Comparison of ENCODE assay signal across 1 cellular context in the genomic region with DNA sequence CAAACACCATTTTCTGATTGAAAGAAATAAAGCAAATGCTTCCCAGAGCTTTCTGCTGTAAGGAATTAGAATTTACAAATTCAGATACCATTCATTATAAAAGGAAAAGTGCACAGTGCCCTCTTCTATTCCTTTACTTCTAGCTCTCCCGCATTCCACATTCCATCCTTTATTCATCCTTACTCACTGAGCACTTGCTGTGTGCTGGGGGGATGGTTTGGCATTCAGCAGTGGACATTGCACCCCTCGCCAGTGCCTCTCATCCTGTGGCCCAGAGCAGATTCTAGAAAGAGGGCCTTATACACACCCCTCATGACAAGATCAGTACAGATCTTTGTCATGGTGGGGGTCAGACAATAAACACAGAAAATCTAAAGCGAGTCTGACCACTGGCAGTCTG.
TF ChIP-seq lines count a peak whose summit lies in the region.

No MANE protein-coding gene starts in this region.

TF ChIP-seq in WTC11, 78 proteins besides CTCF, POLR2A, EP300 and RAD21 (continued from another document):
- TF ChIP-seq PRDM15 (CRISPR knock-in tag; IDR thresholded peaks at IDR 0.05) (no peak), NFYB (CRISPR knock-in tag; conservative IDR thresholded peaks at IDR 0.05; ENCODE audit: low read depth) (no peak)
